9 cellular contexts compared by ENCODE assay signal in genomic region chr19:40445945-40446784, GRCh38. TPM values are rescaled to one million over a fixed set of nuclear protein-coding genes. Genes with fewer than 3 reads are reported as not detected.
DNase-seq lines count a peak whose midpoint lies in the region; ATAC-seq and TF ChIP-seq lines count a peak whose summit lies in the region.
"Had no signal": no experiment of that assay in that cellular context is flagged by ENCODE, and none has a peak within 500 bp of the region (broad histone marks: within the 10 kb centered on the region; RNA-seq: fewer than 3 reads in every experiment).

No MANE protein-coding gene starts in this region.

- no peak for DNase-seq in CD4-positive, alpha-beta memory T cell
- DNase-seq in choroid plexus epithelial cell (ENCODE audit: low read depth) (peak; percentile 24), AML-193 (lab: John Stamatoyannopoulos, UW) (no peak), NCI-H526 treated with DMSO at 0.1 percent for 48 hours (lab: John Stamatoyannopoulos, UW) (no peak)
- DNase-seq in naive thymus-derived CD4-positive, alpha-beta T cell = no peak

- H3K4me3 Mint-ChIP-seq in CD4-positive, alpha-beta memory T cell = peak overlapping the region in 7 of 8 donors; percentile 8 to 63 (median 54)
- H3K4me3 Mint-ChIP-seq in naive thymus-derived CD4-positive, alpha-beta T cell = peak overlapping the region in 7 of 10 donors; percentile 4 to 98 (median 47)

- no peak overlapping the region for H3K4me3 ChIP-seq in CD4-positive, alpha-beta memory T cell (ENCODE audit: low read length in 2 of 2)
- H3K4me3 ChIP-seq in HUES6 (ENCODE audit: low read depth, low read length) = no peak overlapping the region
- no peak overlapping the region for H3K4me3 ChIP-seq in choroid plexus epithelial cell (ENCODE audit: low read depth, low read length)
- no peak overlapping the region for H3K4me3 ChIP-seq in naive thymus-derived CD4-positive, alpha-beta T cell (ENCODE audit: low read length)

- CTCF ChIA-PET in CD4-positive, alpha-beta memory T cell (lab: Charles Lee; ENCODE audit: partially characterized antibody) = no interaction called here
- CTCF ChIA-PET in naive thymus-derived CD4-positive, alpha-beta T cell (lab: Charles Lee) = interaction anchor here (1.2 to 1.3 kb wide), 2 partner anchors 18 to 19 kb away, joined by 3 to 5 read pairs; partner anchors contain the start of gene BLVRB

- ATAC-seq in naive thymus-derived CD4-positive, alpha-beta T cell = no peak
- no peak for ATAC-seq in GM18502 (IDR thresholded peaks at IDR 0.05; ENCODE audit: poor library complexity, unreplicated experiment)
- no peak for ATAC-seq in HG03469 (IDR thresholded peaks at IDR 0.05; ENCODE audit: unreplicated experiment)

- H3K27ac ChIP-seq in CD4-positive, alpha-beta memory T cell (ENCODE audit: low read depth, low read length) = no peak overlapping the region
- no peak overlapping the region for H3K27ac ChIP-seq in HUES6 (ENCODE audit: low read depth, low read length)
- no peak overlapping the region for H3K27ac ChIP-seq in naive thymus-derived CD4-positive, alpha-beta T cell (ENCODE audit: low read depth, low read length)

- no peaks in the 10 kb centered on the region for H3K9me3 Mint-ChIP-seq in CD4-positive, alpha-beta memory T cell
- H3K9me3 Mint-ChIP-seq in naive thymus-derived CD4-positive, alpha-beta T cell = peaks cover 0 to 2% (median 0%) of the 10 kb centered on the region in 11 donors

- peak overlapping the region in 6 of 7 donors; percentile 30 to 85 (median 67) for H3K27ac Mint-ChIP-seq in CD4-positive, alpha-beta memory T cell
- peak overlapping the region in 7 of 9 donors; percentile 2 to 70 (median 23) for H3K27ac Mint-ChIP-seq in naive thymus-derived CD4-positive, alpha-beta T cell

- POLR2A ChIA-PET in CD4-positive, alpha-beta memory T cell (lab: Charles Lee; ENCODE audit: partially characterized antibody) = interaction anchor here (1.1 to 1.6 kb wide), 2 partner anchors 20 to 26 kb away, joined by 3 to 7 read pairs; partner anchors contain the start of gene BLVRB
- POLR2A ChIA-PET in naive thymus-derived CD4-positive, alpha-beta T cell (lab: Charles Lee) = interaction anchor here (0.9 kb wide), 1 partner anchor 45 kb away, joined by 3 read pairs; no protein-coding TSS in a partner anchor

- no peaks in the 10 kb centered on the region for H3K27me3 Mint-ChIP-seq in CD4-positive, alpha-beta memory T cell
- H3K27me3 Mint-ChIP-seq in naive thymus-derived CD4-positive, alpha-beta T cell = no peaks in the 10 kb centered on the region

- peaks cover 11% of the 10 kb centered on the region for H3K4me1 ChIP-seq in CD4-positive, alpha-beta memory T cell (ENCODE audit: insufficient read depth, low read length)
- H3K4me1 ChIP-seq in HUES6 (ENCODE audit: control insufficient read depth, insufficient read depth, low read length) = peaks cover 23% of the 10 kb centered on the region
- peaks cover 8 to 12% of the 10 kb centered on the region in 2 donors for H3K4me1 ChIP-seq in naive thymus-derived CD4-positive, alpha-beta T cell (ENCODE audit: control insufficient read depth in 2 of 2, insufficient read depth in 2 of 2, low read length in 2 of 2)

- no peak for TF ChIP-seq CTCF in choroid plexus epithelial cell (conservative IDR thresholded peaks at IDR 0.05; ENCODE audit: low read depth, low read length)

- H3K36me3 ChIP-seq in CD4-positive, alpha-beta memory T cell (ENCODE audit: insufficient read depth, low read length) = peaks cover 5% of the 10 kb centered on the region
- peaks cover 16% of the 10 kb centered on the region for H3K36me3 ChIP-seq in HUES6 (ENCODE audit: control insufficient read depth, insufficient read depth, low read length)
- peaks cover under 1 to 14% (median 4%) of the 10 kb centered on the region in 3 experiments for H3K36me3 ChIP-seq in naive thymus-derived CD4-positive, alpha-beta T cell (ENCODE audit: control insufficient read depth in 2 of 3, insufficient read depth in 3 of 3, low read length in 3 of 3)

- H3K9ac ChIP-seq in HUES6 (ENCODE audit: low read length) = peak overlapping the region; percentile 31

- no peaks in the 10 kb centered on the region for H3K9me3 ChIP-seq in CD4-positive, alpha-beta memory T cell (ENCODE audit: control insufficient read depth in 1 of 2, low read length in 2 of 2)
- no peaks in the 10 kb centered on the region for H3K9me3 ChIP-seq in HUES6 (ENCODE audit: control insufficient read depth, insufficient read depth, low read depth, low read length)
- no peaks in the 10 kb centered on the region for H3K9me3 ChIP-seq in naive thymus-derived CD4-positive, alpha-beta T cell (ENCODE audit: control insufficient read depth in 2 of 3, low read length in 3 of 3)

- intact Hi-C loops in CD4-positive, alpha-beta memory T cell (cut with micrococcal nuclease) = loop anchor here (2.0 kb wide), 1 partner anchor 159 kb away; no protein-coding TSS in a partner anchor
- intact Hi-C loops in naive thymus-derived CD4-positive, alpha-beta T cell (cut with micrococcal nuclease) = loop anchor here (2.0 to 10.0 kb wide), 5 partner anchors 159 to 1823 kb away; partner anchors contain the start of genes BCKDHA (in 1 of the 2), CIC (in 1 of the 2), EXOSC5 (in 1 of the 2) and PSMC4 (in 1 of the 2)

- peaks cover 12 to 21% (median 16%) of the 10 kb centered on the region in 4 donors for H3K4me1 Mint-ChIP-seq in CD4-positive, alpha-beta memory T cell
- peaks cover 14 to 25% (median 20%) of the 10 kb centered on the region in 7 donors for H3K4me1 Mint-ChIP-seq in naive thymus-derived CD4-positive, alpha-beta T cell

- H3K36me3 Mint-ChIP-seq in CD4-positive, alpha-beta memory T cell = peaks cover 3 to 15% of the 10 kb centered on the region in 2 donors
- peaks cover 0 to 7% (median 5%) of the 10 kb centered on the region in 5 donors for H3K36me3 Mint-ChIP-seq in naive thymus-derived CD4-positive, alpha-beta T cell

- no peaks in the 10 kb centered on the region for H3K27me3 ChIP-seq in CD4-positive, alpha-beta memory T cell (ENCODE audit: insufficient read depth, low read length)
- no peaks in the 10 kb centered on the region for H3K27me3 ChIP-seq in HUES6 (ENCODE audit: control insufficient read depth, insufficient read depth, low read length)
- no peaks in the 10 kb centered on the region for H3K27me3 ChIP-seq in naive thymus-derived CD4-positive, alpha-beta T cell (ENCODE audit: control insufficient read depth in 2 of 2, insufficient read depth in 2 of 2, low read length in 2 of 2)

RNA-seq across cellular contexts. Expression of gene SERTAD3, which starts 2.0 kb away (rescaled TPM):
- total RNA-seq in CD4-positive, alpha-beta memory T cell = 10 to 100 TPM; 17.8 to 19.4 TPM
- 10 to 100 TPM in 1 of 2 donors, 1 to 10 TPM in 1; 9.4 to 11.4 TPM for polyA plus RNA-seq in CD4-positive, alpha-beta memory T cell
- 10 to 100 TPM; 15.2 to 44.1 (median 17.8) TPM for total RNA-seq in naive thymus-derived CD4-positive, alpha-beta T cell
- polyA plus RNA-seq in naive thymus-derived CD4-positive, alpha-beta T cell = 1 to 10 TPM; 2.7 to 4.4 TPM

RNA-seq across cellular contexts. Expression of gene BLVRB, which starts 19.4 kb away (rescaled TPM):
- 10 to 100 TPM; 12.3 to 16.3 TPM for total RNA-seq in CD4-positive, alpha-beta memory T cell
- 10 to 100 TPM; 25.4 to 34.6 TPM for polyA plus RNA-seq in CD4-positive, alpha-beta memory T cell
- 10 to 100 TPM; 11.0 to 42.2 (median 13.3) TPM for total RNA-seq in naive thymus-derived CD4-positive, alpha-beta T cell
- polyA plus RNA-seq in naive thymus-derived CD4-positive, alpha-beta T cell = 10 to 100 TPM; 27.6 TPM

RNA-seq across cellular contexts. Expression of gene SERTAD1, which starts 20.4 kb away (rescaled TPM):
- 10 to 100 TPM; 10.6 to 11.3 TPM for total RNA-seq in CD4-positive, alpha-beta memory T cell
- polyA plus RNA-seq in CD4-positive, alpha-beta memory T cell = 10 to 100 TPM in 1 of 2 donors, 1 to 10 TPM in 1; 5.4 to 10.7 TPM
- total RNA-seq in naive thymus-derived CD4-positive, alpha-beta T cell = 10 to 100 TPM in 4 of 5 experiments, 1 to 10 TPM in 1; 8.1 to 30.9 (median 13.5) TPM
- polyA plus RNA-seq in naive thymus-derived CD4-positive, alpha-beta T cell = 1 to 10 TPM; 3.3 to 6.9 TPM

RNA-seq across cellular contexts. Expression of gene SPTBN4, which starts 20.6 kb away (rescaled TPM):
- total RNA-seq in CD4-positive, alpha-beta memory T cell = under 1 TPM; 0.17 to 0.30 TPM
- under 1 TPM in 1 of 2 donors, not detected in 1; 0.02 TPM for polyA plus RNA-seq in CD4-positive, alpha-beta memory T cell
- 1 to 10 TPM in 1 of 5 experiments, under 1 TPM in 4; 0.27 to 1.5 (median 0.80) TPM for total RNA-seq in naive thymus-derived CD4-positive, alpha-beta T cell
- under 1 TPM in 1 of 2 donors, not detected in 1; 0.20 TPM for polyA plus RNA-seq in naive thymus-derived CD4-positive, alpha-beta T cell
- total RNA-seq: lung microvascular endothelial cell had no signal

RNA-seq across cellular contexts. Expression of gene PRX, which starts 33.0 kb away (rescaled TPM):
- total RNA-seq in CD4-positive, alpha-beta memory T cell = 1 to 10 TPM; 3.3 to 3.4 TPM
- polyA plus RNA-seq in CD4-positive, alpha-beta memory T cell = under 1 TPM in 1 of 2 donors, not detected in 1; 0.23 TPM
- total RNA-seq in naive thymus-derived CD4-positive, alpha-beta T cell = 1 to 10 TPM in 4 of 5 experiments, under 1 TPM in 1; 0.85 to 4.0 (median 2.6) TPM
- under 1 TPM; 0.14 to 0.60 TPM for polyA plus RNA-seq in naive thymus-derived CD4-positive, alpha-beta T cell
